Comparison of ENCODE assay signal across 1 cellular context in the genomic region with DNA sequence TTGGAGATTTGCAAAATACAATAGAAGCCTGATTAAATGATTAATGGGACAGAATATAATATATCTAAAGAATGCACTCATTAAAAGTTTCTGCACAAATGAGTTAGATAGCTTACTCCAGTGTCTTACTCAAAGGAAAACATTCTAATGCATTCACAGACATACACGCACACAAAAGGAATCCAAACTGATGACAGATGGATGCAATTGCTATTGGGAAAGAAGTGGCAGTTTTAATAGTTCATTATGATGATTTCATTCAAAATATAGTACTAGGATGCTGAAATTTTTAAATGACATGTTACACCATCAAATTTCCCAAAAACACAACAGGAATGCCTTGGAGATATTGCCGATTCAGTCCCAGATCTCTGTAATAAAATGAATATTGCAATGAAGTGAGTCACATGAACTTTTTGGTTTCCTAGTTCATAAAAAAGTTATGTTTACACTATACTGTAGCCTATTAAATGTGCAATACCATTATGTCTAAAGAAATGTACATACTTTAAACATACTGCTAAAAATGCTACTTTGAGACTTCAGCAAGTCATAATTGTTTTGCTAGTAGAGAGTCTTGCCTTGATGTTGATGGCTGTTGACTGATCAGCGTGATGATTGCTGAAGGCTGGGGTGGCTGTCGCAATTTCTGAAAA.
TF ChIP-seq lines count a peak whose summit lies in the region.

No MANE protein-coding gene starts in this region.

TF ChIP-seq in K562, 482 proteins besides CTCF, POLR2A, EP300 and RAD21:
- TF ChIP-seq, protein P1, sequence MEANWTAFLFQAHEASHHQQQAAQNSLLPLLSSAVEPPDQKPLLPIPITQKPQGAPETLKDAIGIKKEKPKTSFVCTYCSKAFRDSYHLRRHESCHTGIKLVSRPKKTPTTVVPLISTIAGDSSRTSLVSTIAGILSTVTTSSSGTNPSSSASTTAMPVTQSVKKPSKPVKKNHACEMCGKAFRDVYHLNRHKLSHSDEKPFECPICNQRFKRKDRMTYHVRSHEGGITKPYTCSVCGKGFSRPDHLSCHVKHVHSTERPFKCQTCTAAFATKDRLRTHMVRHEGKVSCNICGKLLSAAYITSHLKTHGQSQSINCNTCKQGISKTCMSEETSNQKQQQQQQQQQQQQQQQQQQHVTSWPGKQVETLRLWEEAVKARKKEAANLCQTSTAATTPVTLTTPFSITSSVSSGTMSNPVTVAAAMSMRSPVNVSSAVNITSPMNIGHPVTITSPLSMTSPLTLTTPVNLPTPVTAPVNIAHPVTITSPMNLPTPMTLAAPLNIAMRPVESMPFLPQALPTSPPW (CRISPR knock-in tag; IDR thresholded peaks at IDR 0.05): no peak
- TF ChIP-seq MEIS2 (IDR thresholded peaks at IDR 0.05; ENCODE audit: partially characterized antibody): peak; percentile 26
- no peak for TF ChIP-seq BDP1 (IDR thresholded peaks at IDR 0.05; ENCODE audit: insufficient read depth, insufficient read length)
- TF ChIP-seq, protein P2, sequence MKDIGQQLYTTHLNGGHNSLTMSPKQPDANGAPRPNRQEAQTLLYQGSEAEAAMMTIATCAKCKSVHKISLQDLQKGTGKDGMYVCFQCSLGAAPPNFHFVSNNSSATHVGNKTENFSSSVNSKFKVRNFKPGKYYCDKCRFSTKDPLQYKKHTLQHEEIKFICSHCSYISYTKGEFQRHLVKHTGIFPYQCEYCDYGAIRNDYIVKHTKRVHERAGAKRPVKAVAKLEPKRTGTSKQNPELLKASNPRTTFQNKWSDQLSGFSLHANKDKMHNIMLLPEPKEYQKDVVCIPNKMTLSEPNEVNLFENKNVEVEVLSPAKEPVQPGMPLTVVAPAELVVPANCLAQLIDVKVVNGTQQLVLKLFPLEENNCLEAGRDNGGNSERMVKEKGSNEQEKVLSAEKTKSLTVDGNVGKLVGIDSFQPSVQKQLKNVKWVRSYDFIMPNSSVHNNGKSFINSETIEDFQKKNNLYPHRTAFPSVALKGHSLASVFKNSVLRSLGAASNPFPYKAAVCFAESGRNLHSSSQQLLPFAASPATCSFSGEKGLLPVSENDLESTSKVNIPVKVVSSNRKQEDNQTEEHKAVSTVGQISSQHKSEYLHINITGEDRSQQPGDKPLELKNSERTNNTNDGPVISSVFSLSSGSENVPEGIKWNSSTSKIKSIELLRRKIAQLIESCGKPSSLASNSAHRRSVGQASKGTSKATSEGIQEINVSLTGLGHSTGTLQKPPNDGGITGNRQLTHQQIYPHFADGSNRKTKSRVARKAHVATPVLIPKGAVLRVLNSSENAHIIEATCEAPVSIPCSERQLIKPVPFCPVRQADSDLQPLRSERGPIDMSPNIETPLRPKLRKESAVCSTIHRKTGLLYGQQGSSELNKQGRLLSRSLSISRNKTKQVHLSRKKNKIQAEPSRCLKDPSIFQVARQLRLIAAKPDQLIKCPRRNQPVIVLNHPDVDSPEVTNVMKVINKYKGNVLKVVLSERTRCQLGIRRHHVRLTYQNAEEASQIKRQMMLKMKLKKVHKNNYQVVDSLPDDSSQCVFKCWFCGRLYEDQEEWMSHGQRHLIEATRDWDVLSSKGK (CRISPR knock-in tag; IDR thresholded peaks at IDR 0.05): no peak
- no peak for TF ChIP-seq MCM3 (IDR thresholded peaks at IDR 0.05)
- TF ChIP-seq CBX8 (IDR thresholded peaks at IDR 0.05; ENCODE audit: borderline replicate concordance, extremely low read depth, low read depth, low read length, poor library complexity, severe bottlenecking): no peak
- TF ChIP-seq CEBPB (tag; IDR thresholded peaks at IDR 0.05): peak; percentile 75; the same call in 1 of the 2 replicates
- no peak for TF ChIP-seq NR2C1 (IDR thresholded peaks at IDR 0.05)
- no peak for TF ChIP-seq NR2C1 (tag; IDR thresholded peaks at IDR 0.05)
- TF ChIP-seq CEBPG (CRISPR knock-in tag; IDR thresholded peaks at IDR 0.05): peak; percentile 19; the same call in 1 of the 2 replicates
- TF ChIP-seq CEBPG (tag; conservative IDR thresholded peaks at IDR 0.05 in 1 of 2, IDR thresholded peaks at IDR 0.05 in 1 of 2): 0 out of 4 replicates have a peak, but pooled peaks of 1 of the 2 experiments have one; percentile 19
TF ChIP-seq in K562: peak in this region for 3.
